Comparison of ENCODE assay signal across 8 cellular contexts in the genomic region with DNA sequence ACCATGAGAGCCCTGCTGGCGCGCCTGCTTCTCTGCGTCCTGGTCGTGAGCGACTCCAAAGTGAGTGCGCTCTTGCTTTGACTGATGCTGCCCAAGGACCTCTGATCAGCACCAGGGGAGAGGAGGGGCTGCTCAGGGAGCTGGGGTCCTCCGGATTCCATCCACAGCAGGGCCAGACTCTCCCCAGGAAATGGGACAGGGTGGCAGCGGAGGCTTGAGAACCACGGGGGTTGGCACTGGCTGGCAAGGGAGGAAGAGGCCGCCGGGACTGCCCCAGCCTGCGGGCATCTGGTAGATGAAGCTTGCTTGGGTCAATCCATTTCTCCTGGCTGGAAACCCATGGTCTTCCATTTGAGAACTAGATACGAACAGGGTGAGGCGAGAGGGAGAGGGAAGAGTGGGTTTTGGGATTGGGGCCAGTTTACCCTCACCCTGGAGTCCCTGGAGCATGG. TPM values are rescaled to one million over a fixed set of nuclear protein-coding genes. Genes with fewer than 3 reads are reported as not detected.
DNase-seq lines count a peak whose midpoint lies in the region; ATAC-seq and TF ChIP-seq lines count a peak whose summit lies in the region.

No MANE protein-coding gene starts in this region.

- no peak overlapping the region for H3K27ac ChIP-seq in testis

- no peak overlapping the region for H3K27ac Mint-ChIP-seq in activated CD4-positive, alpha-beta T cell treated with anti-CD3 and anti-CD28 coated beads for 36 hours

- no peaks in the 10 kb centered on the region for H3K9me3 Mint-ChIP-seq in activated CD4-positive, alpha-beta T cell treated with anti-CD3 and anti-CD28 coated beads for 36 hours (ENCODE audit: low read depth)

- CTCF ChIA-PET in activated CD4-positive, alpha-beta T cell treated with anti-CD3 and anti-CD28 coated beads for 36 hours (lab: Charles Lee) = interaction anchor here (1.3 to 1.8 kb wide), 4 partner anchors 13 to 169 kb away, joined by 3 to 7 read pairs (median 4); no protein-coding TSS in a partner anchor

- H3K4me1 ChIP-seq in adipocyte (ENCODE audit: control insufficient read depth, insufficient read depth, low read length) (peaks cover 49% of the 10 kb centered on the region), testis (peaks cover 12% of the 10 kb centered on the region)

- peak overlapping the region; percentile 83 for H3K9ac ChIP-seq in adipocyte (ENCODE audit: low read length)

- H3K27me3 ChIP-seq in adipocyte (replicated peaks; ENCODE audit: control insufficient read depth, insufficient read depth, low read length) (no peaks in the 10 kb centered on the region), testis (no peaks in the 10 kb centered on the region)

- intact Hi-C loops in activated CD4-positive, alpha-beta T cell treated with anti-CD3 and anti-CD28 coated beads for 36 hours (cut with DNase I, micrococcal nuclease) = loop anchor here in 1 of 2 experiments (2.0 kb wide), 1 partner anchor 21 kb away; no protein-coding TSS in a partner anchor
- intact Hi-C loops in testis (cut with DNase I; ENCODE audit: low total_unique reads) = no loop called here

- H3K36me3 ChIP-seq in adipocyte (ENCODE audit: control insufficient read depth, insufficient read depth, low read length, severe bottlenecking) (peaks cover 9% of the 10 kb centered on the region), testis (ENCODE audit: low read depth, missing control alignments) (no peaks in the 10 kb centered on the region)

- H3K9me3 ChIP-seq in adipocyte (ENCODE audit: control insufficient read depth, low read length) (no peaks in the 10 kb centered on the region), testis (no peaks in the 10 kb centered on the region)

- H3K4me3 ChIP-seq in adipocyte (ENCODE audit: low read length) (peak overlapping the region; percentile 84), testis (peak overlapping the region; percentile 44 to 50)

- peaks cover 36% of the 10 kb centered on the region for H3K4me1 Mint-ChIP-seq in activated CD4-positive, alpha-beta T cell treated with anti-CD3 and anti-CD28 coated beads for 36 hours

- POLR2A ChIA-PET in activated CD4-positive, alpha-beta T cell treated with anti-CD3 and anti-CD28 coated beads for 36 hours (lab: Charles Lee) = no interaction called here

- peaks cover 53% of the 10 kb centered on the region for H3K27me3 Mint-ChIP-seq in activated CD4-positive, alpha-beta T cell treated with anti-CD3 and anti-CD28 coated beads for 36 hours

- H3K4me3 Mint-ChIP-seq in activated CD4-positive, alpha-beta T cell treated with anti-CD3 and anti-CD28 coated beads for 36 hours = peak overlapping the region; percentile 77

- 21 to 23% methylated on average over 7 to 14 of the region's 14 CpGs for WGBS in testis, 2 donors

- no peak for TF ChIP-seq POLR2A in testis (IDR thresholded peaks at IDR 0.05)

- H3K36me3 Mint-ChIP-seq in activated CD4-positive, alpha-beta T cell treated with anti-CD3 and anti-CD28 coated beads for 36 hours (ENCODE audit: low read depth) = peaks cover 1% of the 10 kb centered on the region

- no peak for DNase-seq in activated CD4-positive, alpha-beta T cell treated with anti-CD3 and anti-CD28 coated beads for 36 hours
- DNase-seq in activated CD4-positive, alpha-beta T cell treated with anti-CD3 and anti-CD28 coated beads for 4 hours = no peak
- no peak for DNase-seq in adipocyte (ENCODE audit: low read depth)
- DNase-seq in left lobe of liver (ENCODE audit: low spot score) = no peak
- peak; percentile 28 for DNase-seq in testis
- DNase-seq in NCI-H2171 treated with DMSO at 0.1 percent for 48 hours (lab: John Stamatoyannopoulos, UW) = no peak
- DNase-seq in SHP77 (lab: John Stamatoyannopoulos, UW) = no peak

- peak; percentile 27 for ATAC-seq in activated CD4-positive, alpha-beta T cell treated with anti-CD3 and anti-CD28 coated beads for 36 hours
- ATAC-seq in left lobe of liver (peak; percentile 7), GM21526 (IDR thresholded peaks at IDR 0.05; ENCODE audit: low FRiP score, unreplicated experiment) (no peak)

- TF ChIP-seq CTCF in testis (IDR thresholded peaks at IDR 0.05) = no peak

RNA-seq across cellular contexts. Expression of a gene that starts 0.6 kb away (rescaled TPM):
- total RNA-seq in activated CD4-positive, alpha-beta T cell treated with anti-CD3 and anti-CD28 coated beads for 36 hours = under 1 TPM in 1 of 2 experiments, not detected in 1; 0.16 TPM
- 0.50 TPM for total RNA-seq in left lobe of liver
- total RNA-seq in testis = 1 to 10 TPM in 1 of 2 donors, under 1 TPM in 1; 0.87 to 1.7 TPM
- 13.6 TPM for polyA plus RNA-seq in testis (ENCODE audit: insufficient read depth, low read depth, low replicate concordance)

RNA-seq across cellular contexts. Expression of a gene that starts 37.2 kb away (rescaled TPM):
- total RNA-seq in activated CD4-positive, alpha-beta T cell treated with anti-CD3 and anti-CD28 coated beads for 36 hours = 10 to 100 TPM; 16.4 to 19.4 TPM
- total RNA-seq in left lobe of liver (11.1 TPM), testis (10 to 100 TPM; 25.4 to 29.7 TPM)
- polyA plus RNA-seq in testis (ENCODE audit: insufficient read depth, low read depth, low replicate concordance) = 16.5 TPM
